Comparison of ENCODE assay signal across 8 cellular contexts in the genomic region with DNA sequence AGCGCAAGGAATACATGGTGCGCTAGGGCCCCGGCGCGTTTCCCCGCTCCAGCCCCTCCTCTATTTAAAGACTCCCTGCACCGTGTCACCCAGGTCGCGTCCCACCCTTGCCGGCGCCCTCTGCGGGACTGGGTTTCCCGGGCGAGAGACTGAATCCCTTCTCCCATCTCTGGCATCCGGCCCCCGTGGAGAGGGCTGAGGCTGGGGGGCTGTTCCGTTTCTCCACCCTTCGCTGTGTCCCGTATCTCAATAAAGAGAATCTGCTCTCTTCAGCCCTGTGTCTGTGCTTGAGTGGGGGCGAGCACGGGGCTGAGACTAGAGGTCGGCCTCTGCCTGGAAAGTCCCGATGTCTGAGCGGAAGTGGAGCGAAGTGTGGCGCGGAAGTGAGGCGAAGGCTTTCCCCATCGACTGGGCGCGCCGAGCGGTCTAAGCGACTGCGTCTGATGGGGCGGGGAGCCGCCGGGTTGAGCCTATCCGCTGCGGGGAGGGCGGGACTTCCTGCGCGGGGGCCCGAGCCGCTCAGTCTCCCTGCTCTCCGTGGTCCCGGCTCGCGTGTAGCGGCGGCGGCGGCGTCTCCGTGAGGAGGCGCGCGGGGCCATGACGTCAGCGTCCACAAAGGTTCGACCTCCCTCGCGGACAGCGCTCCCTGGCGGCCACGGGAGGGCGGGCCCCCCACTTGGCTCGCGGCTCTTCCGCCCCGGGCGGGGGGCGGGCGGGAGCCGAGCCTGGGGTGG. TPM values are rescaled to one million over a fixed set of nuclear protein-coding genes. Genes with fewer than 3 reads are reported as not detected.
DNase-seq lines count a peak whose midpoint lies in the region; ATAC-seq and TF ChIP-seq lines count a peak whose summit lies in the region.

No MANE protein-coding gene starts in this region.

- CTCF ChIA-PET in activated CD4-positive, alpha-beta T cell treated with anti-CD3 and anti-CD28 coated beads, Interleukin-2, amount 10 ng/mL, durations not matched to agents 7 days and 5 days (lab: Charles Lee), result interaction anchor here (1.0 to 2.5 kb wide), 7 partner anchors 7 to 262 kb away, joined by 3 to 17 read pairs (median 4); partner anchors contain the start of genes BCL6B and SLC16A13

- peaks cover 9 to 44% (median 30%) of the 10 kb centered on the region in 4 donors for H3K4me1 ChIP-seq in liver (ENCODE audit: control insufficient read depth in 4 of 4, insufficient read depth in 4 of 4, low read length in 3 of 4)

- peak overlapping the region; percentile 96 to 99 for H3K27ac ChIP-seq in liver (ENCODE audit: low read depth in 1 of 2, low read length in 2 of 2)

- H3K9me3 ChIP-seq in liver (ENCODE audit: control insufficient read depth in 4 of 4, low read length in 3 of 4), result no peaks in the 10 kb centered on the region

- TF ChIP-seq CTCF in CD14-positive monocyte (IDR thresholded peaks at IDR 0.05) (peak; percentile 92), liver (IDR thresholded peaks at IDR 0.05; ENCODE audit: low read depth, low read length, missing input control) (peak; percentile 74)

- ATAC-seq in GM19324 (IDR thresholded peaks at IDR 0.05; ENCODE audit: low FRiP score, unreplicated experiment) (peak; percentile 89), HG03460 (IDR thresholded peaks at IDR 0.05; ENCODE audit: unreplicated experiment) (peak; percentile 71)

- POLR2A ChIA-PET in activated CD4-positive, alpha-beta T cell treated with anti-CD3 and anti-CD28 coated beads, Interleukin-2, amount 10 ng/mL, durations not matched to agents 7 days and 5 days (lab: Charles Lee), result interaction anchor here (0.6 kb wide), 2 partner anchors 10 to 843 kb away, joined by 3 read pairs; partner anchors contain the start of gene NAA38

- H3K4me3 Mint-ChIP-seq in CD14-positive monocyte, result peak overlapping the region; percentile 94 to 98
- peak overlapping the region; percentile 98 for H3K4me3 Mint-ChIP-seq in activated CD4-positive, alpha-beta T cell treated with anti-CD3 and anti-CD28 coated beads, Interleukin-2, amount 10 ng/mL, durations not matched to agents 7 days and 5 days

- peaks cover 32 to 34% of the 10 kb centered on the region in 2 donors for H3K36me3 Mint-ChIP-seq in CD14-positive monocyte
- H3K36me3 Mint-ChIP-seq in activated CD4-positive, alpha-beta T cell treated with anti-CD3 and anti-CD28 coated beads, Interleukin-2, amount 10 ng/mL, durations not matched to agents 7 days and 5 days (ENCODE audit: low read depth), result peaks cover 42% of the 10 kb centered on the region

- intact Hi-C loops in CD14-positive monocyte (cut with micrococcal nuclease), result loop anchor here in 1 of 2 donors (5.0 kb wide), 2 partner anchors 362 to 1043 kb away; partner anchors contain the start of genes C17orf100 and MED31

- H3K36me3 ChIP-seq in liver (ENCODE audit: control insufficient read depth in 4 of 4, insufficient read depth in 3 of 4, low read depth in 1 of 4, low read length in 3 of 4), result peaks cover 0 to 5% (median 0%) of the 10 kb centered on the region in 4 donors

- peak overlapping the region; percentile 82 to 96 (median 95) for H3K4me3 ChIP-seq in liver (ENCODE audit: low read depth in 1 of 3, low read length in 3 of 3)

- H3K27me3 ChIP-seq in liver (ENCODE audit: control insufficient read depth in 4 of 4, insufficient read depth in 4 of 4, low read length in 3 of 4), result no peaks in the 10 kb centered on the region

- peaks cover 2 to 9% (median 3%) of the 10 kb centered on the region in 3 donors for H3K27me3 Mint-ChIP-seq in CD14-positive monocyte (ENCODE audit: low read depth in 3 of 3)
- no peaks in the 10 kb centered on the region for H3K27me3 Mint-ChIP-seq in activated CD4-positive, alpha-beta T cell treated with anti-CD3 and anti-CD28 coated beads, Interleukin-2, amount 10 ng/mL, durations not matched to agents 7 days and 5 days

- H3K9ac ChIP-seq in liver (ENCODE audit: low read depth in 1 of 2, low read length in 2 of 2), result peak overlapping the region; percentile 92 to 99

- DNase-seq in CD14-positive monocyte (ENCODE audit: low spot score), result peak; percentile 98
- peak; percentile 64 to 96 for DNase-seq in NCI-H526 (lab: John Stamatoyannopoulos, UW)
- DNase-seq in activated CD4-positive, alpha-beta T cell treated with anti-CD3 and anti-CD28 coated beads, Interleukin-2, amount 10 ng/mL, durations not matched to agents 7 days and 5 days, result peak; percentile 98
- DNase-seq in dedifferentiated amniotic fluid mesenchymal stem cell (ENCODE audit: extremely low spot score), result peak; percentile 97
- DNase-seq in stimulated activated CD4-positive, alpha-beta T cell treated with anti-CD3 and anti-CD28 coated beads, Interleukin-4, amount 100 ng/mL, for 1 hour, result peak; percentile 97

- H3K9me3 Mint-ChIP-seq in CD14-positive monocyte, result peaks cover 0 to 5% (median 0%) of the 10 kb centered on the region in 7 donors
- H3K9me3 Mint-ChIP-seq in activated CD4-positive, alpha-beta T cell treated with anti-CD3 and anti-CD28 coated beads, Interleukin-2, amount 10 ng/mL, durations not matched to agents 7 days and 5 days, result no peaks in the 10 kb centered on the region

- H3K4me1 Mint-ChIP-seq in CD14-positive monocyte, result peaks cover 60% of the 10 kb centered on the region
- peaks cover 69% of the 10 kb centered on the region for H3K4me1 Mint-ChIP-seq in activated CD4-positive, alpha-beta T cell treated with anti-CD3 and anti-CD28 coated beads, Interleukin-2, amount 10 ng/mL, durations not matched to agents 7 days and 5 days

- TF ChIP-seq RAD21 in liver (IDR thresholded peaks at IDR 0.05), result peak in 1 of 2 donors; percentile 30

- peak overlapping the region; percentile 99 to 100 (median 100) for H3K27ac Mint-ChIP-seq in CD14-positive monocyte
- peak overlapping the region; percentile 99 for H3K27ac Mint-ChIP-seq in activated CD4-positive, alpha-beta T cell treated with anti-CD3 and anti-CD28 coated beads, Interleukin-2, amount 10 ng/mL, durations not matched to agents 7 days and 5 days

- WGBS in liver, result under 1% methylated on average over 75 of the region's 75 CpGs

TF ChIP-seq in liver, 16 proteins besides CTCF, POLR2A, EP300 and RAD21 (continues in another document):
- peak; percentile 82 for TF ChIP-seq TAF1 (conservative IDR thresholded peaks at IDR 0.05)
- TF ChIP-seq, protein P1, sequence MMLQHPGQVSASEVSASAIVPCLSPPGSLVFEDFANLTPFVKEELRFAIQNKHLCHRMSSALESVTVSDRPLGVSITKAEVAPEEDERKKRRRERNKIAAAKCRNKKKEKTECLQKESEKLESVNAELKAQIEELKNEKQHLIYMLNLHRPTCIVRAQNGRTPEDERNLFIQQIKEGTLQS (IDR thresholded peaks at IDR 0.05), result no peak
- peak in 1 of 2 donors; percentile 46 for TF ChIP-seq JUND (IDR thresholded peaks at IDR 0.05)
- TF ChIP-seq REST (IDR thresholded peaks at IDR 0.05), result peak; percentile 89

RNA-seq across cellular contexts. Expression of gene RNASEK, which starts 2.0 kb away (rescaled TPM):
- 1,000 to 10,000 TPM; 1,057 to 1,383 TPM for polyA plus RNA-seq in CD14-positive monocyte
- 100 to 1,000 TPM; 134 to 170 TPM for total RNA-seq in activated CD4-positive, alpha-beta T cell treated with anti-CD3 and anti-CD28 coated beads, Interleukin-2, amount 10 ng/mL, durations not matched to agents 7 days and 5 days
- 10 to 100 TPM; 13.5 to 65.5 TPM for total RNA-seq in liver
- 100 to 1,000 TPM; 196 to 384 TPM for polyA plus RNA-seq in liver

RNA-seq across cellular contexts. Expression of gene BCL6B, which starts 8.4 kb away (rescaled TPM):
- under 1 TPM in 1 of 2 donors, not detected in 1; 0.06 TPM for polyA plus RNA-seq in CD14-positive monocyte
- under 1 TPM; 0.40 TPM for total RNA-seq in activated CD4-positive, alpha-beta T cell treated with anti-CD3 and anti-CD28 coated beads, Interleukin-2, amount 10 ng/mL, durations not matched to agents 7 days and 5 days
- total RNA-seq in liver, result 1 to 10 TPM; 1.1 to 5.7 TPM
- 1 to 10 TPM; 1.7 to 1.8 TPM for polyA plus RNA-seq in liver

RNA-seq across cellular contexts. Expression of gene ALOX12, which starts 18.6 kb away (rescaled TPM):
- polyA plus RNA-seq in CD14-positive monocyte, result 1 to 10 TPM in 1 of 2 donors, under 1 TPM in 1; 0.29 to 1.2 TPM
- total RNA-seq in activated CD4-positive, alpha-beta T cell treated with anti-CD3 and anti-CD28 coated beads, Interleukin-2, amount 10 ng/mL, durations not matched to agents 7 days and 5 days, result not detected
- 1 to 10 TPM in 1 of 2 donors, not detected in 1; 3.1 TPM for total RNA-seq in liver
- polyA plus RNA-seq in liver, result under 1 TPM; 0.03 to 0.24 TPM

RNA-seq across cellular contexts. Expression of gene SLC16A13, which starts 21.4 kb away (rescaled TPM):
- polyA plus RNA-seq in CD14-positive monocyte, result 1 to 10 TPM in 1 of 2 donors, under 1 TPM in 1; 0.93 to 2.2 TPM
- 10 to 100 TPM; 18.0 to 19.1 TPM for total RNA-seq in activated CD4-positive, alpha-beta T cell treated with anti-CD3 and anti-CD28 coated beads, Interleukin-2, amount 10 ng/mL, durations not matched to agents 7 days and 5 days
- total RNA-seq in liver, result 10 to 100 TPM in 1 of 2 donors, 1 to 10 TPM in 1; 2.3 to 26.6 TPM
- 10 to 100 TPM; 33.3 to 43.2 TPM for polyA plus RNA-seq in liver

RNA-seq across cellular contexts. Expression of gene SLC16A11, which starts 29.5 kb away (rescaled TPM):
- polyA plus RNA-seq in CD14-positive monocyte (not detected), liver (1 to 10 TPM; 3.0 to 8.2 TPM)
- not detected for total RNA-seq in activated CD4-positive, alpha-beta T cell treated with anti-CD3 and anti-CD28 coated beads, Interleukin-2, amount 10 ng/mL, durations not matched to agents 7 days and 5 days
- 1 to 10 TPM; 1.7 to 3.3 TPM for total RNA-seq in liver

Comparison
In these comparisons a context has a peak if more than half of its experiments do, and no peak if none do; other contexts are left out.
1. Peak in every context shown above with its lines: DNase-seq, ATAC-seq, H3K4me3 ChIP-seq and H3K27ac ChIP-seq.